Comparison of ENCODE assay signal across 8 cellular contexts in genomic region chr3:15097889-15098288, GRCh38. TPM values are rescaled to one million over a fixed set of nuclear protein-coding genes. Genes with fewer than 3 reads are reported as not detected.
DNase-seq lines count a peak whose midpoint lies in the region; ATAC-seq and TF ChIP-seq lines count a peak whose summit lies in the region.

No MANE protein-coding gene starts in this region.

- ATAC-seq in naive thymus-derived CD8-positive, alpha-beta T cell = no peak
- ATAC-seq in GM21619 (IDR thresholded peaks at IDR 0.05; ENCODE audit: unreplicated experiment) (no peak), HG03439 (IDR thresholded peaks at IDR 0.05; ENCODE audit: unreplicated experiment) (no peak)

- no peak for TF ChIP-seq CTCF in GM12875 (IDR thresholded peaks at IDR 0.05; ENCODE audit: borderline replicate concordance, insufficient read depth, low read depth, low read length)

- peak overlapping the region; percentile 95 for H3K4me3 ChIP-seq in GM12875 (ENCODE audit: low read depth, low read length)

- peaks cover 0 to 9% (median 2%) of the 10 kb centered on the region in 5 donors for H3K27me3 Mint-ChIP-seq in naive thymus-derived CD8-positive, alpha-beta T cell

- H3K36me3 Mint-ChIP-seq in naive thymus-derived CD8-positive, alpha-beta T cell = peaks cover 0 to 38% (median 20%) of the 10 kb centered on the region in 3 donors

- peak overlapping the region; percentile 89 to 99 (median 94) for H3K4me3 Mint-ChIP-seq in naive thymus-derived CD8-positive, alpha-beta T cell

- POLR2A ChIA-PET in naive thymus-derived CD8-positive, alpha-beta T cell (lab: Charles Lee) = interaction anchor here (0.8 to 3.3 kb wide), 9 partner anchors 10 to 446 kb away, joined by 3 to 22 read pairs (median 4); partner anchors contain the start of genes CAPN7, CCDC174, MRPS25 and NR2C2

- H3K27ac Mint-ChIP-seq in naive thymus-derived CD8-positive, alpha-beta T cell = peak overlapping the region; percentile 87 to 98 (median 96)

- peaks cover 14 to 38% (median 29%) of the 10 kb centered on the region in 4 donors for H3K4me1 Mint-ChIP-seq in naive thymus-derived CD8-positive, alpha-beta T cell

- DNase-seq in RKO (ENCODE audit: low spot score) (peak; percentile 55), mesenteric fat pad (ENCODE audit: low spot score) (no peak), AG08396 (ENCODE audit: low spot score) (no peak)
- DNase-seq in central memory CD4-positive, alpha-beta T cell = peak; percentile 16
- peak in 5 of 10 donors; percentile 8 to 54 (median 15) for DNase-seq in naive thymus-derived CD8-positive, alpha-beta T cell

- H3K9me3 Mint-ChIP-seq in naive thymus-derived CD8-positive, alpha-beta T cell = peaks cover 0 to 2% (median 0%) of the 10 kb centered on the region in 9 donors

RNA-seq across cellular contexts. Expression of gene RBSN, which starts 1.1 kb away (rescaled TPM):
- total RNA-seq in naive thymus-derived CD8-positive, alpha-beta T cell = 10 to 100 TPM; 36.6 to 41.4 TPM
- 10 to 100 TPM; 16.3 to 20.3 (median 18.9) TPM for polyA plus RNA-seq in naive thymus-derived CD8-positive, alpha-beta T cell
- 26.0 TPM for total RNA-seq in mesenteric fat pad

RNA-seq across cellular contexts. Expression of gene MRPS25, which starts 32.8 kb away (rescaled TPM):
- 10 to 100 TPM; 89.2 to 90.4 TPM for total RNA-seq in naive thymus-derived CD8-positive, alpha-beta T cell
- polyA plus RNA-seq in naive thymus-derived CD8-positive, alpha-beta T cell = 10 to 100 TPM; 23.5 to 27.7 (median 27.3) TPM
- 52.3 TPM for total RNA-seq in mesenteric fat pad

Comparison
In these comparisons a context has a peak if more than half of its experiments do, and no peak if none do; other contexts are left out.
1. DNase-seq: peak in RKO (single experiment) and central memory CD4-positive, alpha-beta T cell (single experiment); none in mesenteric fat pad (single experiment) and AG08396 (single experiment).